In genomic region chr3:141737828-141738635, GRCh38 we compare ENCODE assay signal across 8 cellular contexts. TPM values are rescaled to one million over a fixed set of nuclear protein-coding genes. Genes with fewer than 3 reads are reported as not detected.
DNase-seq lines count a peak whose midpoint lies in the region; ATAC-seq, FAIRE-seq and TF ChIP-seq lines count a peak whose summit lies in the region.

RNF7 (plus strand) TSS chr3:141738298; CDS start chr3:141738342, 44 bp downstream.

- H3K27me3 ChIP-seq in H9 (ENCODE audit: insufficient read depth, low read length), result no peaks in the 10 kb centered on the region

- no peaks in the 10 kb centered on the region; the same call in 1 of the 2 replicates for H3K4me1 ChIP-seq in H9 (ENCODE audit: insufficient read depth, low read length)

- H2AFZ ChIP-seq in H9 (ENCODE audit: low read length), result peak within 1 kb of the TSS; percentile 85

- H3K4me1 Mint-ChIP-seq in H9, result peaks cover 15 to 24% of the 10 kb centered on the region in 2 experiments
- peaks cover 31% of the 10 kb centered on the region for H3K4me1 Mint-ChIP-seq in nephron progenitor cell
- peaks cover 36% of the 10 kb centered on the region for H3K4me1 Mint-ChIP-seq in stimulated activated naive CD8-positive, alpha-beta T cell treated with anti-CD3 and anti-CD28 coated beads, Interleukin-15, amount 100 ng/mL, for 72 hours

- H2BK5ac ChIP-seq in H9 (ENCODE audit: insufficient read length, low read length), result no peak within 1 kb of the TSS

- no peak within 1 kb of the TSS for H2BK12ac ChIP-seq in H9 (ENCODE audit: insufficient read length, low read depth, low read length)

- H3K14ac ChIP-seq in H9 (ENCODE audit: insufficient read depth, low read length), result peak within 1 kb of the TSS; percentile 97

- H3K79me2 ChIP-seq in H9 (ENCODE audit: insufficient read depth, low read length), result peaks cover 25% of the 10 kb centered on the region

- no peak within 1 kb of the TSS for H3K23ac ChIP-seq in H9 (ENCODE audit: insufficient read length, low read depth, low read length)

- H2BK15ac ChIP-seq in H9 (ENCODE audit: low read depth, low read length), result no peak within 1 kb of the TSS

- no peaks in the 10 kb centered on the region for H3K79me1 ChIP-seq in H9 (ENCODE audit: insufficient read depth, low read depth, low read length, poor library complexity, severe bottlenecking)

- no CpG with 5 or more reads among the region's 65 CpGs for WGBS in H9 (ENCODE audit: extremely low coverage, insufficient read length, low lambda C conversion rate)

- TF ChIP-seq CTCF in H9 (conservative IDR thresholded peaks at IDR 0.05), result peak; percentile 98
- peak; percentile 64 for TF ChIP-seq CTCF in fibroblast of the aortic adventitia (IDR thresholded peaks at IDR 0.05; ENCODE audit: insufficient read depth, low read length)
- peak; percentile 78 for TF ChIP-seq CTCF in nephron progenitor cell (IDR thresholded peaks at IDR 0.05)

- no peak within 1 kb of the TSS; the same call in 1 of the 2 replicates for H3K4ac ChIP-seq in H9 (ENCODE audit: low read depth, low read length)

- H3K27me3 Mint-ChIP-seq in H9 (ENCODE audit: low read depth) (no peaks in the 10 kb centered on the region), nephron progenitor cell (ENCODE audit: low read depth, poor library complexity) (peaks cover 14% of the 10 kb centered on the region)
- no peaks in the 10 kb centered on the region for H3K27me3 Mint-ChIP-seq in stimulated activated naive CD8-positive, alpha-beta T cell treated with anti-CD3 and anti-CD28 coated beads, Interleukin-15, amount 100 ng/mL, for 72 hours

- peak within 1 kb of the TSS; percentile 77 for H3K4me2 ChIP-seq in H9 (ENCODE audit: insufficient read depth, insufficient read length, low read length)

- no peak within 1 kb of the TSS for H3T11ph ChIP-seq in H9 (ENCODE audit: low read length)

- H3K23me2 ChIP-seq in H9 (ENCODE audit: insufficient read length, low read depth, low read length, poor library complexity, severe bottlenecking), result peaks cover 6% of the 10 kb centered on the region

- peaks cover 5 to 10% (median 9%) of the 10 kb centered on the region in 3 experiments; a peak in 5 of 7 replicates for H3K36me3 Mint-ChIP-seq in H9 (ENCODE audit: insufficient read depth in 1 of 3, low read depth in 3 of 3)
- H3K36me3 Mint-ChIP-seq in nephron progenitor cell (ENCODE audit: low read depth), result peaks cover 7% of the 10 kb centered on the region

- peak within 1 kb of the TSS; percentile 3 for H3K27ac ChIP-seq in H9 (ENCODE audit: insufficient read length, low read depth, low read length)

- H3K18ac ChIP-seq in H9 (ENCODE audit: insufficient read length, low read depth, low read length), result peak within 1 kb of the TSS; percentile 91

- FAIRE-seq in G401.6 (lab: Jason Lieb, UNC), result peak; percentile 88

- H3K9me3 Mint-ChIP-seq in H9 (no peaks in the 10 kb centered on the region), nephron progenitor cell (no peaks in the 10 kb centered on the region)
- no peaks in the 10 kb centered on the region for H3K9me3 Mint-ChIP-seq in stimulated activated naive CD8-positive, alpha-beta T cell treated with anti-CD3 and anti-CD28 coated beads, Interleukin-15, amount 100 ng/mL, for 72 hours

- H2BK20ac ChIP-seq in H9 (ENCODE audit: low read depth, low read length, poor library complexity, severe bottlenecking), result no peak within 1 kb of the TSS

- H3K4me3 ChIP-seq in fibroblast of the aortic adventitia (ENCODE audit: low read depth, low read length), result peak within 1 kb of the TSS; percentile 98

- ATAC-seq in stimulated activated naive CD8-positive, alpha-beta T cell treated with anti-CD3 and anti-CD28 coated beads, Interleukin-15, amount 100 ng/mL, for 72 hours, result peak; percentile 96

- H3K56ac ChIP-seq in H9 (ENCODE audit: insufficient read length, low read depth, low read length), result no peak within 1 kb of the TSS

- peak within 1 kb of the TSS; percentile 86 to 98 for H3K4me3 Mint-ChIP-seq in H9
- H3K4me3 Mint-ChIP-seq in nephron progenitor cell, result peak within 1 kb of the TSS; percentile 93
- peak within 1 kb of the TSS; percentile 98 to 100 for H3K4me3 Mint-ChIP-seq in stimulated activated naive CD8-positive, alpha-beta T cell treated with anti-CD3 and anti-CD28 coated beads, Interleukin-15, amount 100 ng/mL, for 72 hours

- H3K9me3 ChIP-seq in H9 (ENCODE audit: control insufficient read depth, low read depth, low read length), result no peaks in the 10 kb centered on the region

- H4K5ac ChIP-seq in H9 (ENCODE audit: insufficient read length, low read depth, low read length), result no peak within 1 kb of the TSS

- no peak within 1 kb of the TSS for H2AK5ac ChIP-seq in H9 (ENCODE audit: insufficient read length, low read length)

- H3K9ac ChIP-seq in H9 (ENCODE audit: extremely low read depth, insufficient read length, low read length), result peak within 1 kb of the TSS; percentile 97

- H4K91ac ChIP-seq in H9 (ENCODE audit: insufficient read length, low read depth, low read length), result peak within 1 kb of the TSS; percentile 43

- peak within 1 kb of the TSS; percentile 92 to 99 (median 95) for H3K27ac Mint-ChIP-seq in H9
- H3K27ac Mint-ChIP-seq in nephron progenitor cell, result peak within 1 kb of the TSS; percentile 99
- H3K27ac Mint-ChIP-seq in stimulated activated naive CD8-positive, alpha-beta T cell treated with anti-CD3 and anti-CD28 coated beads, Interleukin-15, amount 100 ng/mL, for 72 hours, result peak within 1 kb of the TSS; percentile 100

- H2BK120ac ChIP-seq in H9 (ENCODE audit: low read depth, low read length, poor library complexity, severe bottlenecking), result no peak within 1 kb of the TSS

- H4K8ac ChIP-seq in H9 (replicated peaks; ENCODE audit: insufficient read length, low read depth, low read length), result no peak within 1 kb of the TSS

- DNase-seq in H9, result peak; percentile 96
- peak; percentile 97 for DNase-seq in M059J (ENCODE audit: low read depth)
- peak; percentile 91 to 92 for DNase-seq in SHP77 (lab: John Stamatoyannopoulos, UW)
- peak; percentile 98 for DNase-seq in activated effector memory CD4-positive, alpha-beta T cell treated with Interleukin-2 at 50 U/mL for 16 hours
- DNase-seq in fibroblast of the aortic adventitia (ENCODE audit: low read depth), result peak; percentile 91
- DNase-seq in nephron progenitor cell, result peak; percentile 96
- DNase-seq in stimulated activated naive CD8-positive, alpha-beta T cell treated with anti-CD3 and anti-CD28 coated beads, Interleukin-15, amount 100 ng/mL, for 72 hours, result peak; percentile 98

- no peaks in the 10 kb centered on the region for H4K20me1 ChIP-seq in H9 (ENCODE audit: control insufficient read depth, insufficient read depth, insufficient read length)

RNA-seq across cellular contexts. Expression of gene RNF7, which starts in this region (rescaled TPM):
- total RNA-seq in H9 (2021) (125 and 126 TPM in 2 replicates), fibroblast of the aortic adventitia (ENCODE audit: low replicate concordance) (41.2 and 64.7 TPM in 2 replicates)
- 117 and 136 TPM in 2 replicates for total RNA-seq in M059J (2014; rRNA removed; shearing (Covaris generic))

Comparison
In these comparisons a context has a peak if more than half of its experiments do, and no peak if none do; other contexts are left out.
1. Peak in every context shown above with its lines: DNase-seq, ATAC-seq, H3K4me3 ChIP-seq and H3K27ac ChIP-seq.